Comparison of ENCODE assay signal across 1 cellular context in the genomic region with DNA sequence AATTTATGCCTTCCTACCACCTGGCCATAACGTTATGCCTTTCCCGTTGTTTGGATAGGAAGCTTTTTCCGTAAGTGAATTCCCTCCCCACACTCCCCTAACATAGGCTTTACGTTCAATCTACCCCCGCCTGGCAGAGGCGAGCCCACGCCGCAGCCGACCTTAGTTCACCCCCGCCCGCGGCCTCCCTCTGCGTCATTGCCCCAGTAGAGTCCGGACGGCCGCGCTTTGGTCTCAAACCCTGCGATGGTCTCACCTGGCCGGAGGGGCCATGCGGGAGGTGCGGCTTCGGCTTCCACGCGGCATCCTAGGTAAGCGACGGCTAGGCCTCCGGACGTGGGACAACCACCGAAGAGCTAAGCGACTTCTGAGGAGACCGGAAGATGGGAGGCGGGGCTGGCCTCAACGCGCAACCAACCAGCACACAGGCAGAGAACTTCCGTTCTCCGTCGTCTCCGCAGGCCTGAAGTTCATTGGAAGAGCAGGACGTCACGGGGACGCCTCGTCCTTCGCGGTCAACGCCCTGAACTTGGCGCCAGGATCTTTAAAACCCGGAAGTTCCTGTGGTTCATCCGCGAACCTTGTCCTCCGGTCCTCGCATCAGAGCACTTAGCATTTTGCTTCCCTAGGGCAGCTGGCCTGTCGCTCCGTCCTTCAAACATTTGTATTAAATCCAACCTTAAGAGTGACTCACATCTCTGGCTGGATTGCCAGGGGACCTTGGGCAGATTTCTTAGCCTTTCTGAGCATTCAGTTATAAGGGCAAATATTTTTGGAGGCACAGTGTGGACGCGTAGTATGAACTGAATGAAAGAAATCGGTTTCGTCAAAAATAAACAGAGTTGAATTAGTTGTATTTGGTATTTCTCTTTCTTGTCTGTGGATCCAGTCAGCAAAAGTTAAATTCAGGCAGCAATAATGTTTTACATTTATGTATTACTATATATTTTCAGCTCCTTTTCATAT.
A peak's percentile ranks its signal among the peaks of the same experiment; 100 is the strongest.
TF ChIP-seq lines count a peak whose summit lies in the region.

A gene with protein sequence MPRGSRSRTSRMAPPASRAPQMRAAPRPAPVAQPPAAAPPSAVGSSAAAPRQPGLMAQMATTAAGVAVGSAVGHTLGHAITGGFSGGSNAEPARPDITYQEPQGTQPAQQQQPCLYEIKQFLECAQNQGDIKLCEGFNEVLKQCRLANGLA (minus strand): TSS at position 369 of the 966 bp plus-strand sequence. CDS start 63 bp downstream, at position 306.

TF ChIP-seq in HepG2, 621 proteins besides CTCF, POLR2A, EP300 and RAD21 (continued from another document and continues in another):
- peak; percentile 72; the same call in 1 of the 2 replicates for TF ChIP-seq GLI4 (CRISPR knock-in tag; IDR thresholded peaks at IDR 0.05; ENCODE audit: borderline replicate concordance)
- no peak for TF ChIP-seq U2AF2 (IDR thresholded peaks at IDR 0.05; ENCODE audit: low read depth, low read length)
- TF ChIP-seq, protein P1, sequence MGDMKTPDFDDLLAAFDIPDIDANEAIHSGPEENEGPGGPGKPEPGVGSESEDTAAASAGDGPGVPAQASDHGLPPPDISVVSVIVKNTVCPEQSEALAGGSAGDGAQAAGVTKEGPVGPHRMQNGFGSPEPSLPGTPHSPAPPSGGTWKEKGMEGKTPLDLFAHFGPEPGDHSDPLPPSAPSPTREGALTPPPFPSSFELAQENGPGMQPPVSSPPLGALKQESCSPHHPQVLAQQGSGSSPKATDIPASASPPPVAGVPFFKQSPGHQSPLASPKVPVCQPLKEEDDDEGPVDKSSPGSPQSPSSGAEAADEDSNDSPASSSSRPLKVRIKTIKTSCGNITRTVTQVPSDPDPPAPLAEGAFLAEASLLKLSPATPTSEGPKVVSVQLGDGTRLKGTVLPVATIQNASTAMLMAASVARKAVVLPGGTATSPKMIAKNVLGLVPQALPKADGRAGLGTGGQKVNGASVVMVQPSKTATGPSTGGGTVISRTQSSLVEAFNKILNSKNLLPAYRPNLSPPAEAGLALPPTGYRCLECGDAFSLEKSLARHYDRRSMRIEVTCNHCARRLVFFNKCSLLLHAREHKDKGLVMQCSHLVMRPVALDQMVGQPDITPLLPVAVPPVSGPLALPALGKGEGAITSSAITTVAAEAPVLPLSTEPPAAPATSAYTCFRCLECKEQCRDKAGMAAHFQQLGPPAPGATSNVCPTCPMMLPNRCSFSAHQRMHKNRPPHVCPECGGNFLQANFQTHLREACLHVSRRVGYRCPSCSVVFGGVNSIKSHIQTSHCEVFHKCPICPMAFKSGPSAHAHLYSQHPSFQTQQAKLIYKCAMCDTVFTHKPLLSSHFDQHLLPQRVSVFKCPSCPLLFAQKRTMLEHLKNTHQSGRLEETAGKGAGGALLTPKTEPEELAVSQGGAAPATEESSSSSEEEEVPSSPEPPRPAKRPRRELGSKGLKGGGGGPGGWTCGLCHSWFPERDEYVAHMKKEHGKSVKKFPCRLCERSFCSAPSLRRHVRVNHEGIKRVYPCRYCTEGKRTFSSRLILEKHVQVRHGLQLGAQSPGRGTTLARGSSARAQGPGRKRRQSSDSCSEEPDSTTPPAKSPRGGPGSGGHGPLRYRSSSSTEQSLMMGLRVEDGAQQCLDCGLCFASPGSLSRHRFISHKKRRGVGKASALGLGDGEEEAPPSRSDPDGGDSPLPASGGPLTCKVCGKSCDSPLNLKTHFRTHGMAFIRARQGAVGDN (CRISPR knock-in tag; IDR thresholded peaks at IDR 0.05) = peak; percentile 95
- peak; percentile 89 for TF ChIP-seq GMEB1 (CRISPR knock-in tag; IDR thresholded peaks at IDR 0.05; ENCODE audit: borderline replicate concordance)
- TF ChIP-seq, protein P2, sequence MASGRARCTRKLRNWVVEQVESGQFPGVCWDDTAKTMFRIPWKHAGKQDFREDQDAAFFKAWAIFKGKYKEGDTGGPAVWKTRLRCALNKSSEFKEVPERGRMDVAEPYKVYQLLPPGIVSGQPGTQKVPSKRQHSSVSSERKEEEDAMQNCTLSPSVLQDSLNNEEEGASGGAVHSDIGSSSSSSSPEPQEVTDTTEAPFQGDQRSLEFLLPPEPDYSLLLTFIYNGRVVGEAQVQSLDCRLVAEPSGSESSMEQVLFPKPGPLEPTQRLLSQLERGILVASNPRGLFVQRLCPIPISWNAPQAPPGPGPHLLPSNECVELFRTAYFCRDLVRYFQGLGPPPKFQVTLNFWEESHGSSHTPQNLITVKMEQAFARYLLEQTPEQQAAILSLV (CRISPR knock-in tag; IDR thresholded peaks at IDR 0.05; ENCODE audit: borderline replicate concordance) = peak; percentile 50; the same call in 1 of the 2 replicates
- TF ChIP-seq MXI1 (IDR thresholded peaks at IDR 0.05; ENCODE audit: borderline replicate concordance, low read depth, low read length) = peak; percentile 56; the same call in 1 of the 3 replicates
- peak; percentile 79 for TF ChIP-seq SMAD3 (CRISPR knock-in tag; IDR thresholded peaks at IDR 0.05)
- TF ChIP-seq, protein P3, sequence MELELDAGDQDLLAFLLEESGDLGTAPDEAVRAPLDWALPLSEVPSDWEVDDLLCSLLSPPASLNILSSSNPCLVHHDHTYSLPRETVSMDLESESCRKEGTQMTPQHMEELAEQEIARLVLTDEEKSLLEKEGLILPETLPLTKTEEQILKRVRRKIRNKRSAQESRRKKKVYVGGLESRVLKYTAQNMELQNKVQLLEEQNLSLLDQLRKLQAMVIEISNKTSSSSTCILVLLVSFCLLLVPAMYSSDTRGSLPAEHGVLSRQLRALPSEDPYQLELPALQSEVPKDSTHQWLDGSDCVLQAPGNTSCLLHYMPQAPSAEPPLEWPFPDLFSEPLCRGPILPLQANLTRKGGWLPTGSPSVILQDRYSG (CRISPR knock-in tag; IDR thresholded peaks at IDR 0.05) = no peak
- no peak for TF ChIP-seq GFI1 (CRISPR knock-in tag; IDR thresholded peaks at IDR 0.05; ENCODE audit: borderline replicate concordance)
- peak; percentile 42; the same call in 1 of the 2 replicates for TF ChIP-seq ARNT2 (CRISPR knock-in tag; IDR thresholded peaks at IDR 0.05; ENCODE audit: low read depth)
- 0 out of 2 replicates have a peak, but pooled peaks have one; percentile 40 for TF ChIP-seq RELA (CRISPR knock-in tag; IDR thresholded peaks at IDR 0.05)
- no peak for TF ChIP-seq ZSCAN30 (CRISPR knock-in tag; IDR thresholded peaks at IDR 0.05)
- TF ChIP-seq CAMTA2 (CRISPR knock-in tag; IDR thresholded peaks at IDR 0.05; ENCODE audit: borderline replicate concordance) = no peak
- TF ChIP-seq THYN1 (CRISPR knock-in tag; IDR thresholded peaks at IDR 0.05; ENCODE audit: borderline replicate concordance, low read depth) = no peak
- no peak for TF ChIP-seq PPARG (CRISPR knock-in tag; conservative IDR thresholded peaks at IDR 0.05)
- TF ChIP-seq MBNL3 (CRISPR knock-in tag; conservative IDR thresholded peaks at IDR 0.05) = no peak
- TF ChIP-seq BATF2 (CRISPR knock-in tag; IDR thresholded peaks at IDR 0.05) = no peak
- TF ChIP-seq RXRA (CRISPR knock-in tag; IDR thresholded peaks at IDR 0.05) = peak; percentile 68
- TF ChIP-seq ZNF460 (CRISPR knock-in tag; IDR thresholded peaks at IDR 0.05; ENCODE audit: borderline replicate concordance) = no peak; the same call in 1 of the 2 replicates
- TF ChIP-seq SNAI1 (CRISPR knock-in tag; IDR thresholded peaks at IDR 0.05; ENCODE audit: borderline replicate concordance) = 0 out of 2 replicates have a peak, but pooled peaks have one; percentile 47
- no peak for TF ChIP-seq HNF4G (IDR thresholded peaks at IDR 0.05; ENCODE audit: borderline replicate concordance, low read depth, low read length)
- peak; percentile 39; the same call in 1 of the 2 replicates for TF ChIP-seq HNF4G (CRISPR knock-in tag; IDR thresholded peaks at IDR 0.05; ENCODE audit: borderline replicate concordance, low read depth)
- no peak for TF ChIP-seq RFX3 (CRISPR knock-in tag; IDR thresholded peaks at IDR 0.05)
- no peak for TF ChIP-seq PLSCR1 (CRISPR knock-in tag; IDR thresholded peaks at IDR 0.05; ENCODE audit: borderline replicate concordance)
- TF ChIP-seq HOXA3 (CRISPR knock-in tag; IDR thresholded peaks at IDR 0.05) = peak; percentile 88
- TF ChIP-seq ZNF354B (CRISPR knock-in tag; IDR thresholded peaks at IDR 0.05) = peak; percentile 69; the same call in 1 of the 2 replicates
- no peak for TF ChIP-seq KDM4B (CRISPR knock-in tag; IDR thresholded peaks at IDR 0.05)
- TF ChIP-seq YY1 (IDR thresholded peaks at IDR 0.05; ENCODE audit: insufficient read depth, insufficient replicate concordance, low read depth, low read length) = peak; percentile 42
- TF ChIP-seq KLF12 (CRISPR knock-in tag; IDR thresholded peaks at IDR 0.05; ENCODE audit: borderline replicate concordance) = no peak; the same call in 1 of the 2 replicates
- no peak for TF ChIP-seq FIP1L1 (IDR thresholded peaks at IDR 0.05; ENCODE audit: borderline replicate concordance, insufficient read depth, low read depth, low read length)
- no peak for TF ChIP-seq HOXA7 (CRISPR knock-in tag; IDR thresholded peaks at IDR 0.05)
- peak; percentile 64; the same call in 1 of the 2 replicates for TF ChIP-seq BRF2 (CRISPR knock-in tag; IDR thresholded peaks at IDR 0.05)
- TF ChIP-seq MEIS2 (CRISPR knock-in tag; IDR thresholded peaks at IDR 0.05) = peak; percentile 63; the same call in 1 of the 2 replicates
- TF ChIP-seq ZNF580 (CRISPR knock-in tag; IDR thresholded peaks at IDR 0.05; ENCODE audit: borderline replicate concordance, low read depth) = peak; percentile 76; the same call in 1 of the 2 replicates
- no peak for TF ChIP-seq PHB2 (IDR thresholded peaks at IDR 0.05; ENCODE audit: partially characterized antibody)
- TF ChIP-seq FOXJ3 (CRISPR knock-in tag; IDR thresholded peaks at IDR 0.05; ENCODE audit: borderline replicate concordance) = no peak
- 0 out of 2 replicates have a peak, but pooled peaks have one; percentile 34 for TF ChIP-seq SMAD1 (CRISPR knock-in tag; IDR thresholded peaks at IDR 0.05; ENCODE audit: borderline replicate concordance, low read depth)
- TF ChIP-seq, protein P4, sequence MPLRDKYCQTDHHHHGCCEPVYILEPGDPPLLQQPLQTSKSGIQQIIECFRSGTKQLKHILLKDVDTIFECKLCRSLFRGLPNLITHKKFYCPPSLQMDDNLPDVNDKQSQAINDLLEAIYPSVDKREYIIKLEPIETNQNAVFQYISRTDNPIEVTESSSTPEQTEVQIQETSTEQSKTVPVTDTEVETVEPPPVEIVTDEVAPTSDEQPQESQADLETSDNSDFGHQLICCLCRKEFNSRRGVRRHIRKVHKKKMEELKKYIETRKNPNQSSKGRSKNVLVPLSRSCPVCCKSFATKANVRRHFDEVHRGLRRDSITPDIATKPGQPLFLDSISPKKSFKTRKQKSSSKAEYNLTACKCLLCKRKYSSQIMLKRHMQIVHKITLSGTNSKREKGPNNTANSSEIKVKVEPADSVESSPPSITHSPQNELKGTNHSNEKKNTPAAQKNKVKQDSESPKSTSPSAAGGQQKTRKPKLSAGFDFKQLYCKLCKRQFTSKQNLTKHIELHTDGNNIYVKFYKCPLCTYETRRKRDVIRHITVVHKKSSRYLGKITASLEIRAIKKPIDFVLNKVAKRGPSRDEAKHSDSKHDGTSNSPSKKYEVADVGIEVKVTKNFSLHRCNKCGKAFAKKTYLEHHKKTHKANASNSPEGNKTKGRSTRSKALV (CRISPR knock-in tag; IDR thresholded peaks at IDR 0.05) = no peak
